Comparison of ENCODE assay signal across 10 cellular contexts in the genomic region with DNA sequence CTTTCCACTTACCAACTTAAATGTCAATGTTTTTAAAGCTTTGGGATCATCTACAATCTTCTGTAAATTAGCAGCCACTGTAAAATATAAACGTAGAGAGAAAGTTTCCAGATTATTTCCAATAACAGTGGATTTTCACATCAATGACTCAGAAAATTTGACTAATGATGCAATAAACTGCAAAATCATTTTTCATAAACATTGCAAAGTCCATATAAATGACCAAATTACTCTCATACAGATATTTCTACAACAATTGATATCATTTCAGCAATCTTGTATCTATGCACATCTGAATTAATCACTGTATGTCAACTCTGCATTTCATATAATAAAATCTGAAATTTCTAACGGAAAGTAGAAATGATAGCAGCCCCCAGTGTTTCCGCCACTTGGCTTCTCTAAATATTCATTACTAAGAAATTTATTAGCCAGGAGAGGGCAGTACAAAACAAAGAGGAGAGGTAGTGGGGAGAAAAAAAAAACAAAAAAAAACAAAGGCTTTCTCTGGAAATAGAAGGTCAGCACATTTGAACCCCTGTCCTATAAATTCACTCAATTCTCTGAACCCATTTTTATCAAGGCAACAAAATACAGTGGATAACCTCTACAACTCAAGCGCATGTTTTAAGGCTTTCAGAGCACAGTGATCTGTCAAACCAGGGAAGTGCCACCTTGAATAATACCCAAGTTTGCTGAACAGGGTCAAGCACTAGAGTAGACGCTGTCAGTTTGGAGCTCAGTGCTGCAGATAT.
DNase-seq lines count a peak whose midpoint lies in the region; ATAC-seq, FAIRE-seq and TF ChIP-seq lines count a peak whose summit lies in the region.
"Had no signal": no experiment of that assay in that cellular context is flagged by ENCODE, and none has a peak within 500 bp of the region (broad histone marks: within the 10 kb centered on the region; RNA-seq: fewer than 3 reads in every experiment).

No MANE protein-coding gene starts in this region.

- peak overlapping the region; percentile 71; the same call in 1 of the 2 replicates for H4K91ac ChIP-seq in IMR-90 (ENCODE audit: insufficient read depth, low read depth, low read length)

- H2BK5ac ChIP-seq in IMR-90 (ENCODE audit: low read depth, low read length, poor library complexity, severe bottlenecking), result no peak overlapping the region

- no peak overlapping the region for H4K8ac ChIP-seq in IMR-90 (ENCODE audit: low read depth in 2 of 2, low read length in 2 of 2)

- H4K20me1 ChIP-seq in IMR-90 (ENCODE audit: insufficient read depth, low read length) (no peaks in the 10 kb centered on the region), K562 (replicated peaks; ENCODE audit: control insufficient read depth, insufficient read depth, low read length) (no peaks in the 10 kb centered on the region)

- POLR2A ChIA-PET in IMR-90 (lab: Charles Lee; ENCODE audit: unreplicated experiment) (interaction anchor here (1.0 kb wide), 1 partner anchor 153 kb away, joined by 16 read pairs; no protein-coding TSS in a partner anchor), K562 (lab: Yijun Ruan, JAX) (interaction anchor here (1.0 kb wide), 1 partner anchor 14 kb away, joined by 3 read pairs; no protein-coding TSS in a partner anchor)

- H3K14ac ChIP-seq in IMR-90 (replicated peaks; ENCODE audit: low read depth, low read length), result no peak overlapping the region

- H2BK20ac ChIP-seq in IMR-90 (ENCODE audit: low read depth, low read length), result no peak overlapping the region

- in situ Hi-C loops in IMR-90 (cut with MboI; ENCODE audit: low sequenced_read_pairs) (loop anchor here (5.0 kb wide), 1 partner anchor 152 kb away; no protein-coding TSS in a partner anchor), K562 (cut with MboI) (no loop called here)

- intact Hi-C loops in IMR-90 (cut with micrococcal nuclease), result loop anchor here (1.0 to 10.0 kb wide), 4 partner anchors 153 to 1430 kb away; a partner anchor contains a TSS
- intact Hi-C loops in K562 (cut with micrococcal nuclease), result loop anchor here (1.0 to 10.0 kb wide), 3 partner anchors 24 to 1430 kb away; no protein-coding TSS in a partner anchor

- no peak overlapping the region for H3K4me2 ChIP-seq in IMR-90 (ENCODE audit: low read depth, low read length)
- no peak overlapping the region; the same call in 1 of the 2 replicates for H3K4me2 ChIP-seq in K562 (ENCODE audit: insufficient read depth, low read length)

- H3K4me3 ChIP-seq in IMR-90 (ENCODE audit: insufficient read depth, low read depth, low read length) (no peak overlapping the region), K562 (no peak overlapping the region)

- H3K4ac ChIP-seq in IMR-90 (ENCODE audit: low read depth, low read length), result peak overlapping the region; percentile 5; the same call in 1 of the 2 replicates

- peak overlapping the region; percentile 17; the same call in 1 of the 2 replicates for H3K27ac ChIP-seq in IMR-90 (ENCODE audit: insufficient read depth, low read length)
- H3K27ac ChIP-seq in K562 (ENCODE audit: extremely low read depth, low read depth, low read length), result peak overlapping the region; percentile 58; the same call in 2 of the 3 replicates

- no peak overlapping the region for H3K9ac ChIP-seq in IMR-90 (ENCODE audit: low read depth, low read length)
- 0 out of 4 replicates have a peak overlapping the region, but pooled peaks of 1 of the 2 experiments have one; percentile 16 for H3K9ac ChIP-seq in K562 (ENCODE audit: insufficient read depth in 1 of 2, low read depth in 2 of 2, low read length in 2 of 2)

- FAIRE-seq in D721Med (lab: Jason Lieb, UNC) (no peak), K562 (lab: Jason Lieb, UNC) (no peak)

- peak overlapping the region; percentile 28; the same call in 1 of the 2 replicates for H2BK120ac ChIP-seq in IMR-90 (ENCODE audit: low read depth, low read length)

- H2AK9ac ChIP-seq in IMR-90 (replicated peaks; ENCODE audit: low read depth, low read length, poor library complexity), result no peak overlapping the region

- no peak; the same call in 1 of the 2 replicates for TF ChIP-seq EP300 in K562 (IDR thresholded peaks at IDR 0.05; ENCODE audit: low read length)

- H3K27me3 ChIP-seq in IMR-90 (ENCODE audit: control insufficient read depth, insufficient read depth, low read length), result no peaks in the 10 kb centered on the region
- H3K27me3 ChIP-seq in K562 (ENCODE audit: control insufficient read depth in 2 of 2, insufficient read depth in 2 of 2, low read length in 2 of 2), result no peaks in the 10 kb centered on the region

- no peak for TF ChIP-seq POLR2A in IMR-90 (IDR thresholded peaks at IDR 0.05; ENCODE audit: low read depth, low read length)
- no peak for TF ChIP-seq POLR2A in K562 (conservative IDR thresholded peaks at IDR 0.05)

- no peaks in the 10 kb centered on the region for H3K9me3 ChIP-seq in IMR-90 (ENCODE audit: control insufficient read depth, insufficient read depth, low read length)
- no peaks in the 10 kb centered on the region for H3K9me3 ChIP-seq in K562 (replicated peaks; ENCODE audit: control insufficient read depth, insufficient read depth, low read depth, low read length)

- dilution Hi-C loops in IMR-90 (cut with HindIII; ENCODE audit: low sequenced_read_pairs, unreplicated experiment), result no loop called here

- H3K79me1 ChIP-seq in IMR-90 (ENCODE audit: low read depth in 1 of 2, low read length in 2 of 2), result peaks cover 5 to 6% of the 10 kb centered on the region in 2 experiments; a peak in 3 of 4 replicates

- TF ChIP-seq RAD21 in IMR-90 (IDR thresholded peaks at IDR 0.05; ENCODE audit: low read length) (peak; percentile 47), K562 (CRISPR knock-in tag; conservative IDR thresholded peaks at IDR 0.05 in 1 of 2, IDR thresholded peaks at IDR 0.05 in 1 of 2) (peak; percentile 58 to 60)

- H4K5ac ChIP-seq in IMR-90 (ENCODE audit: low read depth, low read length), result peak overlapping the region; percentile 72; the same call in 1 of the 2 replicates

- H2AK5ac ChIP-seq in IMR-90 (ENCODE audit: low read depth, low read length), result no peak overlapping the region

- BruUV-seq in IMR-90 (replicated peaks; lab: Mats Ljungman, UMichigan) (no TSS peak), K562 (replicated peaks; lab: Mats Ljungman, UMichigan) (no TSS peak)

- H3K56ac ChIP-seq in IMR-90 (ENCODE audit: extremely low read depth, insufficient read depth, low read length), result no peak overlapping the region

- ATAC-seq in IMR-90 (ENCODE audit: low read depth) (no peak), K562 (peak; percentile 18; the same call in 2 of the 3 replicates), HG03097 (IDR thresholded peaks at IDR 0.05; ENCODE audit: low FRiP score, unreplicated experiment) (no peak)
- ATAC-seq: stimulated activated effector memory CD8-positive, alpha-beta T cell treated with anti-CD3 and anti-CD28 coated beads, Interleukin-12 subunit alpha, Interleukin-12 subunit beta, amount 100 ng/mL, for 72 hours had no signal

- H3K36me3 ChIP-seq in IMR-90 (ENCODE audit: control insufficient read depth, insufficient read depth, low read length) (peaks cover 3% of the 10 kb centered on the region), K562 (ENCODE audit: control insufficient read depth, insufficient read depth, low read length) (no peaks in the 10 kb centered on the region)

- DNase-seq in D721Med (ENCODE audit: insufficient read length, low spot score) (no peak), IMR-90 (peak; percentile 18), K562 (ENCODE audit: extremely low read depth in 1 of 4, low spot score in 3 of 4) (peak in 2 of 4 experiments; percentile 27 to 36), lung microvascular endothelial cell (ENCODE audit: low read depth in 2 of 2) (peak; percentile 13 to 31), SKM-1 treated with dmso at 0.1 percent for 144 hours (lab: John Stamatoyannopoulos, UW; ENCODE audit: unreplicated experiment) (no peak), SIG-M5 (lab: John Stamatoyannopoulos, UW) (no peak)
- DNase-seq in activated T-cell treated with anti-CD3 and anti-CD28 coated beads, Interleukin-2, amount 50 U/mL, for 1 hour, result no peak
- DNase-seq: activated CD4-positive, alpha-beta T cell treated with anti-CD3 and anti-CD28 coated beads for 4 hours had no signal

- WGBS in IMR-90 (ENCODE audit: extremely low coverage in 2 of 2, insufficient read length in 1 of 2), 2 experiments, result no CpG with 5 or more reads among the region's 5 CpGs
- 20% methylated on average over 5 of the region's 5 CpGs for whole genome bisulfite sequencing in K562 (ENCODE audit: insufficient coverage, low coverage, missing lambda C conversion rate)

- H3K4me1 ChIP-seq in IMR-90 (ENCODE audit: control insufficient read depth, insufficient read depth, low read length) (peaks cover 16% of the 10 kb centered on the region), K562 (replicated peaks in 1 of 2; ENCODE audit: control insufficient read depth in 2 of 2, insufficient read depth in 2 of 2, low read length in 2 of 2) (peaks cover 7 to 46% of the 10 kb centered on the region in 2 experiments; a peak in 4 of 5 replicates)

- H3K79me2 ChIP-seq in K562 (ENCODE audit: control insufficient read depth, insufficient read depth, low read length), result no peaks in the 10 kb centered on the region

- H3K9me1 ChIP-seq in IMR-90 (ENCODE audit: insufficient read depth, low read length) (peaks cover 6% of the 10 kb centered on the region; the same call in 1 of the 2 replicates), K562 (ENCODE audit: control insufficient read depth, insufficient read depth, low read length) (no peaks in the 10 kb centered on the region)

- H3K23ac ChIP-seq in IMR-90 (ENCODE audit: low read depth, low read length), result no peak overlapping the region

- CTCF ChIA-PET in IMR-90 (lab: Yijun Ruan, JAX), result interaction anchor here (0.6 to 3.6 kb wide), 4 partner anchors 16 to 641 kb away, joined by 3 to 35 read pairs (median 4); no protein-coding TSS in a partner anchor
- CTCF ChIA-PET in K562 (lab: Yijun Ruan, JAX; ENCODE audit: low intra/inter-chr PET ratio), result interaction anchor here (0.7 to 1.5 kb wide), 3 partner anchors 151 to 1130 kb away, joined by 4 to 8 read pairs (median 5); no protein-coding TSS in a partner anchor

- peak overlapping the region; percentile 1; the same call in 1 of the 2 replicates for H3K18ac ChIP-seq in IMR-90 (ENCODE audit: low read depth, low read length)

- TF ChIP-seq CTCF in D721Med (IDR thresholded peaks at IDR 0.05; ENCODE audit: insufficient read depth, missing control alignments), result peak; percentile 41
- TF ChIP-seq CTCF in IMR-90 (conservative IDR thresholded peaks at IDR 0.05; ENCODE audit: low read depth, low read length), result peak; percentile 56
- peak; percentile 34 to 58 (median 36); a peak in 4 of 6 replicates for TF ChIP-seq CTCF in K562 (IDR thresholded peaks at IDR 0.05 in 2 of 3, conservative IDR thresholded peaks at IDR 0.05 in 1 of 3; ENCODE audit: insufficient read depth in 2 of 3, low read depth in 1 of 3, low read length in 3 of 3)

- no peak overlapping the region for H2AFZ ChIP-seq in IMR-90 (replicated peaks; ENCODE audit: low read length, poor library complexity)
- peak overlapping the region; percentile 92 for H2AFZ ChIP-seq in K562 (ENCODE audit: low read depth, low read length)

- no peak overlapping the region for H2BK15ac ChIP-seq in IMR-90 (ENCODE audit: low read depth, low read length)

TF ChIP-seq in IMR-90, 13 proteins besides CTCF, POLR2A, EP300 and RAD21 (continues in another document):
- peak; percentile 45 for TF ChIP-seq SMC3 (IDR thresholded peaks at IDR 0.05; ENCODE audit: low read depth, low read length)

Comparison
In these comparisons a context has a peak if more than half of its experiments do, and no peak if none do; other contexts are left out.
1. DNase-seq: peak in IMR-90 (single experiment) and lung microvascular endothelial cell (2 of 2); none in D721Med (single experiment), SKM-1 treated with dmso at 0.1 percent for 144 hours (single experiment), SIG-M5 (single experiment) and activated T-cell treated with anti-CD3 and anti-CD28 coated beads, Interleukin-2, amount 50 U/mL, for 1 hour (single experiment).
2. Peak in every context shown above with its lines, with median percentiles within 50 percentile points of each other: CTCF ChIP-seq.